ENCODE assay signal across 1 cellular context in the genomic region with DNA sequence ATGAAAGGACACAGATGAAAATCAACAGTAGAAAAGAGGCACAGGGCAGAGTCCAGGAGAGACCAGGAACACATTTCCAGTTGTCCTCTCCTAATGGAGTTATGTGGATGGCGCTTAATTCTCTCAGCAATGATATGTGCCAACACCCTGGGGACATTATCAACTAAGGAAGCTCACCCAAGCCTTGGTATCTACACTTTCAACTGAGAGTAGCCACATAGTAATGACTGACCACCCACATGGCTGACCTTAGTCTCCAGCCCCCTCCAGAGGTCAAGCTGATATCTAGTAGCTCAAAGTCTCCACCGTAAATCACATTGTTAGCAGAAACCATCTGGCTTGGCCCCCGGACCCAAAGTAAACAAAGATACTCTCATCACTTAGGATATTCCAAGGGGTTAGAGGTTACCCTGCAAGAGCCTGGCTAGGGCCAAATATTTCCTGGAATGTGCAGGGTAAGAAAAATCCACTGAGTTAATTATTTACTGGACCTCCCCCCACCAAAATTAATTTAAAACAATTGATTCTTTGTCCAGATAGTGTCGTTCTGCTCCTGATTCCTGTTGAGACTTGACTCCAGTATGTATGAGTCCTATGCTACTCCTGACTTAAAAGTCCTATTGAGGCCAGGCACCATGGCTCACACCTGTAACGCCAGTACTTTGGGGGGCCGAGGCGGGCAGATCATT.
TF ChIP-seq lines count a peak whose summit lies in the region.

No MANE protein-coding gene starts in this region.

TF ChIP-seq in GM23338, 12 proteins besides CTCF, POLR2A, EP300 and RAD21 (continued from another document):
- TF ChIP-seq, protein P1, sequence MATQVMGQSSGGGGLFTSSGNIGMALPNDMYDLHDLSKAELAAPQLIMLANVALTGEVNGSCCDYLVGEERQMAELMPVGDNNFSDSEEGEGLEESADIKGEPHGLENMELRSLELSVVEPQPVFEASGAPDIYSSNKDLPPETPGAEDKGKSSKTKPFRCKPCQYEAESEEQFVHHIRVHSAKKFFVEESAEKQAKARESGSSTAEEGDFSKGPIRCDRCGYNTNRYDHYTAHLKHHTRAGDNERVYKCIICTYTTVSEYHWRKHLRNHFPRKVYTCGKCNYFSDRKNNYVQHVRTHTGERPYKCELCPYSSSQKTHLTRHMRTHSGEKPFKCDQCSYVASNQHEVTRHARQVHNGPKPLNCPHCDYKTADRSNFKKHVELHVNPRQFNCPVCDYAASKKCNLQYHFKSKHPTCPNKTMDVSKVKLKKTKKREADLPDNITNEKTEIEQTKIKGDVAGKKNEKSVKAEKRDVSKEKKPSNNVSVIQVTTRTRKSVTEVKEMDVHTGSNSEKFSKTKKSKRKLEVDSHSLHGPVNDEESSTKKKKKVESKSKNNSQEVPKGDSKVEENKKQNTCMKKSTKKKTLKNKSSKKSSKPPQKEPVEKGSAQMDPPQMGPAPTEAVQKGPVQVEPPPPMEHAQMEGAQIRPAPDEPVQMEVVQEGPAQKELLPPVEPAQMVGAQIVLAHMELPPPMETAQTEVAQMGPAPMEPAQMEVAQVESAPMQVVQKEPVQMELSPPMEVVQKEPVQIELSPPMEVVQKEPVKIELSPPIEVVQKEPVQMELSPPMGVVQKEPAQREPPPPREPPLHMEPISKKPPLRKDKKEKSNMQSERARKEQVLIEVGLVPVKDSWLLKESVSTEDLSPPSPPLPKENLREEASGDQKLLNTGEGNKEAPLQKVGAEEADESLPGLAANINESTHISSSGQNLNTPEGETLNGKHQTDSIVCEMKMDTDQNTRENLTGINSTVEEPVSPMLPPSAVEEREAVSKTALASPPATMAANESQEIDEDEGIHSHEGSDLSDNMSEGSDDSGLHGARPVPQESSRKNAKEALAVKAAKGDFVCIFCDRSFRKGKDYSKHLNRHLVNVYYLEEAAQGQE (IDR thresholded peaks at IDR 0.05; ENCODE audit: unreplicated experiment): no peak
- TF ChIP-seq CREB1 (CRISPR knock-in tag; IDR thresholded peaks at IDR 0.05; ENCODE audit: low read depth) (no peak), POLR2AphosphoS5 (IDR thresholded peaks at IDR 0.05; ENCODE audit: low read depth) (no peak), EZH2 (IDR thresholded peaks at IDR 0.05; ENCODE audit: low read depth, unreplicated experiment) (no peak), EZH2phosphoT487 (IDR thresholded peaks at IDR 0.05; ENCODE audit: unreplicated experiment) (no peak)
- TF ChIP-seq, protein P2, sequence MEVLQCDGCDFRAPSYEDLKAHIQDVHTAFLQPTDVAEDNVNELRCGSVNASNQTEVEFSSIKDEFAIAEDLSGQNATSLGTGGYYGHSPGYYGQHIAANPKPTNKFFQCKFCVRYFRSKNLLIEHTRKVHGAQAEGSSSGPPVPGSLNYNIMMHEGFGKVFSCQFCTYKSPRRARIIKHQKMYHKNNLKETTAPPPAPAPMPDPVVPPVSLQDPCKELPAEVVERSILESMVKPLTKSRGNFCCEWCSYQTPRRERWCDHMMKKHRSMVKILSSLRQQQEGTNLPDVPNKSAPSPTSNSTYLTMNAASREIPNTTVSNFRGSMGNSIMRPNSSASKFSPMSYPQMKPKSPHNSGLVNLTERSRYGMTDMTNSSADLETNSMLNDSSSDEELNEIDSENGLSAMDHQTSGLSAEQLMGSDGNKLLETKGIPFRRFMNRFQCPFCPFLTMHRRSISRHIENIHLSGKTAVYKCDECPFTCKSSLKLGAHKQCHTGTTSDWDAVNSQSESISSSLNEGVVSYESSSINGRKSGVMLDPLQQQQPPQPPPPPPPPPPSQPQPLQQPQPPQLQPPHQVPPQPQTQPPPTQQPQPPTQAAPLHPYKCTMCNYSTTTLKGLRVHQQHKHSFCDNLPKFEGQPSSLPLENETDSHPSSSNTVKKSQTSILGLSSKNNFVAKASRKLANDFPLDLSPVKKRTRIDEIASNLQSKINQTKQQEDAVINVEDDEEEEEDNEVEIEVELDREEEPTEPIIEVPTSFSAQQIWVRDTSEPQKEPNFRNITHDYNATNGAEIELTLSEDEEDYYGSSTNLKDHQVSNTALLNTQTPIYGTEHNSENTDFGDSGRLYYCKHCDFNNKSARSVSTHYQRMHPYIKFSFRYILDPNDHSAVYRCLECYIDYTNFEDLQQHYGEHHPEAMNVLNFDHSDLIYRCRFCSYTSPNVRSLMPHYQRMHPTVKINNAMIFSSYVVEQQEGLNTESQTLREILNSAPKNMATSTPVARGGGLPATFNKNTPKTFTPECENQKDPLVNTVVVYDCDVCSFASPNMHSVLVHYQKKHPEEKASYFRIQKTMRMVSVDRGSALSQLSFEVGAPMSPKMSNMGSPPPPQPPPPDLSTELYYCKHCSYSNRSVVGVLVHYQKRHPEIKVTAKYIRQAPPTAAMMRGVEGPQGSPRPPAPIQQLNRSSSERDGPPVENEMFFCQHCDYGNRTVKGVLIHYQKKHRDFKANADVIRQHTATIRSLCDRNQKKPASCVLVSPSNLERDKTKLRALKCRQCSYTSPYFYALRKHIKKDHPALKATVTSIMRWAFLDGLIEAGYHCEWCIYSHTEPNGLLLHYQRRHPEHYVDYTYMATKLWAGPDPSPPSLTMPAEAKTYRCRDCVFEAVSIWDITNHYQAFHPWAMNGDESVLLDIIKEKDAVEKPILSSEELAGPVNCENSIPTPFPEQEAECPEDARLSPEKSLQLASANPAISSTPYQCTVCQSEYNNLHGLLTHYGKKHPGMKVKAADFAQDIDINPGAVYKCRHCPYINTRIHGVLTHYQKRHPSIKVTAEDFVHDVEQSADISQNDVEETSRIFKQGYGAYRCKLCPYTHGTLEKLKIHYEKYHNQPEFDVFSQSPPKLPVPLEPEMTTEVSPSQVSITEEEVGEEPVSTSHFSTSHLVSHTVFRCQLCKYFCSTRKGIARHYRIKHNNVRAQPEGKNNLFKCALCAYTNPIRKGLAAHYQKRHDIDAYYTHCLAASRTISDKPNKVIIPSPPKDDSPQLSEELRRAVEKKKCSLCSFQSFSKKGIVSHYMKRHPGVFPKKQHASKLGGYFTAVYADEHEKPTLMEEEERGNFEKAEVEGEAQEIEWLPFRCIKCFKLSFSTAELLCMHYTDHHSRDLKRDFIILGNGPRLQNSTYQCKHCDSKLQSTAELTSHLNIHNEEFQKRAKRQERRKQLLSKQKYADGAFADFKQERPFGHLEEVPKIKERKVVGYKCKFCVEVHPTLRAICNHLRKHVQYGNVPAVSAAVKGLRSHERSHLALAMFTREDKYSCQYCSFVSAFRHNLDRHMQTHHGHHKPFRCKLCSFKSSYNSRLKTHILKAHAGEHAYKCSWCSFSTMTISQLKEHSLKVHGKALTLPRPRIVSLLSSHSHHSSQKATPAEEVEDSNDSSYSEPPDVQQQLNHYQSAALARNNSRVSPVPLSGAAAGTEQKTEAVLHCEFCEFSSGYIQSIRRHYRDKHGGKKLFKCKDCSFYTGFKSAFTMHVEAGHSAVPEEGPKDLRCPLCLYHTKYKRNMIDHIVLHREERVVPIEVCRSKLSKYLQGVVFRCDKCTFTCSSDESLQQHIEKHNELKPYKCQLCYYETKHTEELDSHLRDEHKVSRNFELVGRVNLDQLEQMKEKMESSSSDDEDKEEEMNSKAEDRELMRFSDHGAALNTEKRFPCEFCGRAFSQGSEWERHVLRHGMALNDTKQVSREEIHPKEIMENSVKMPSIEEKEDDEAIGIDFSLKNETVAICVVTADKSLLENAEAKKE (CRISPR knock-in tag; IDR thresholded peaks at IDR 0.05): no peak
- TF ChIP-seq, protein P3, sequence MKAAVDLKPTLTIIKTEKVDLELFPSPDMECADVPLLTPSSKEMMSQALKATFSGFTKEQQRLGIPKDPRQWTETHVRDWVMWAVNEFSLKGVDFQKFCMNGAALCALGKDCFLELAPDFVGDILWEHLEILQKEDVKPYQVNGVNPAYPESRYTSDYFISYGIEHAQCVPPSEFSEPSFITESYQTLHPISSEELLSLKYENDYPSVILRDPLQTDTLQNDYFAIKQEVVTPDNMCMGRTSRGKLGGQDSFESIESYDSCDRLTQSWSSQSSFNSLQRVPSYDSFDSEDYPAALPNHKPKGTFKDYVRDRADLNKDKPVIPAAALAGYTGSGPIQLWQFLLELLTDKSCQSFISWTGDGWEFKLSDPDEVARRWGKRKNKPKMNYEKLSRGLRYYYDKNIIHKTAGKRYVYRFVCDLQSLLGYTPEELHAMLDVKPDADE (IDR thresholded peaks at IDR 0.05): no peak
